ENCODE assay signal across 19 cellular contexts in the genomic region with DNA sequence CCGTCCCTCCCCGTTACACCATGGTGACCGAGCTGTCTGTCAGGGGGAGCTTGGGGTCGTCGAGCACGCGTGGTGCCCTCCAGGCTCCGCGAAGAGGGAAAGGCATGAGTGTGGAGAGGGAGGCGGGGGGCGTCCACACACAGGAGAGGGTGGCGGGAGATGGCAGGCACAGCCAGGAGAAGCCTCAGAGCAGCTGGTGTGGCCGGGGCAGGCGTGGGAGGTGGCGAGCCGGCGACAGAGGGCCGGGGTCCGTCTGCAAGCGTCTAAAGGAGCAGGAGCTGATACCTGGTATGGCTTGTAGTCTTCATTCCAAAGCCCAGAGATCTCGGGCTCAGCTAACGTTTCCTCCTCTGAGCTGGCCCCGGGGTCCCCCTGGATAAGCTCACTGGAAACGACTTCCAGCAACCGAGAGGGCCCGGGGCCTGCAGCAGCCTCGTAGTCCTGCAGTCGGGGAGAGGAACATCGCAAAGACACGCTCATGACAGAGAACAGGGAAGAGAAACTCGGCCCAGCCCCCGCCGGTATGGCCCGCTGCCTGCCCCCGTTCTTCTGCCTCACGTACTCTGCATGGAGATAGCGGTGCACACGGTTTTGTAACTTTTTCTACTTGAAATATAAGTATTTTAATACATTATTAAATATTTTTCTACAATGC. TPM values are rescaled to one million over a fixed set of nuclear protein-coding genes. Genes with fewer than 3 reads are reported as not detected.
"Had no signal": no experiment of that assay in that cellular context is flagged by ENCODE, and none has a peak within 500 bp of the region (broad histone marks: within the 10 kb centered on the region; RNA-seq: fewer than 3 reads in every experiment).

No MANE protein-coding gene starts in this region.

- H3K27me3 ChIP-seq: right atrium auricular region had no signal

- ATAC-seq: activated CD4-positive, alpha-beta T cell treated with anti-CD3 and anti-CD28 coated beads for 36 hours; activated naive CD8-positive, alpha-beta T cell treated with anti-CD3 and anti-CD28 coated beads, Interleukin-2, amount 50 U/mL, for 24 hours; heart right ventricle; left lung; stimulated activated memory B cell treated with anti-CD40 and anti-IgM and Interleukin-4, amounts not matched to agents 10 μg/mL and 1 μg/mL and 100 μg/mL, for 72 hours had no signal

- H3K9me3 ChIP-seq: heart right ventricle, left lung, neutrophil, right atrium auricular region, tibial nerve had no signal

- DNase-seq: activated CD4-positive, alpha-beta memory T cell treated with anti-CD3 and anti-CD28 coated beads, Interleukin-2, amount 10 ng/mL, durations not matched to agents 7 days and 5 days; activated CD4-positive, alpha-beta T cell treated with anti-CD3 and anti-CD28 coated beads for 36 hours; activated CD8-positive, alpha-beta memory T cell treated with anti-CD3 and anti-CD28 coated beads, Interleukin-2, amount 50 U/mL, for 48 hours; activated naive CD8-positive, alpha-beta T cell treated with anti-CD3 and anti-CD28 coated beads, Interleukin-2, amount 50 U/mL, for 24 hours; effector memory CD4-positive, alpha-beta T cell; heart right ventricle; WERI-Rb-1 had no signal

- H3K4me2 ChIP-seq: smooth muscle cell had no signal

- H3K4me1 ChIP-seq: heart right ventricle, left lung, right atrium auricular region, tibial nerve had no signal

- H3K27ac ChIP-seq: coronary artery, heart right ventricle, left lung, neutrophil, right atrium auricular region, tibial nerve, WERI-Rb-1 had no signal

- H3K36me3 ChIP-seq: heart right ventricle, left lung, neutrophil, right atrium auricular region, tibial nerve, WERI-Rb-1 had no signal

- H3K4me3 ChIP-seq: coronary artery, heart right ventricle, left lung, right atrium auricular region, smooth muscle cell, tibial nerve had no signal

RNA-seq across cellular contexts. Expression of gene CFAP74, which starts 37.4 kb away (rescaled TPM):
- total RNA-seq: activated CD4-positive, alpha-beta memory T cell treated with anti-CD3 and anti-CD28 coated beads, Interleukin-2, amount 10 ng/mL, durations not matched to agents 7 days and 5 days; astrocyte; fibroblast of lung; heart right ventricle; mesenteric fat pad; posterior vena cava; right atrium auricular region; smooth muscle cell; tibial nerve had no signal
- polyA plus RNA-seq: fibroblast of lung, smooth muscle cell had no signal

RNA-seq across cellular contexts. Expression of gene TMEM52, which starts 47.1 kb away (rescaled TPM):
- total RNA-seq: activated CD4-positive, alpha-beta memory T cell treated with anti-CD3 and anti-CD28 coated beads, Interleukin-2, amount 10 ng/mL, durations not matched to agents 7 days and 5 days; posterior vena cava had no signal

RNA-seq across cellular contexts. Expression of gene CALML6, which starts 51.2 kb away (rescaled TPM):
- total RNA-seq: frontal cortex, right atrium auricular region had no signal

RNA-seq across cellular contexts. Expression of gene GABRD, which starts 52.9 kb away (rescaled TPM):
- total RNA-seq: activated CD4-positive, alpha-beta memory T cell treated with anti-CD3 and anti-CD28 coated beads, Interleukin-2, amount 10 ng/mL, durations not matched to agents 7 days and 5 days; activated CD4-positive, alpha-beta T cell treated with anti-CD3 and anti-CD28 coated beads for 36 hours; astrocyte; fibroblast of lung; mesenteric fat pad; right atrium auricular region; smooth muscle cell had no signal
- polyA plus RNA-seq: fibroblast of lung, smooth muscle cell had no signal
